ENCODE assay signal across 8 cellular contexts in the genomic region with DNA sequence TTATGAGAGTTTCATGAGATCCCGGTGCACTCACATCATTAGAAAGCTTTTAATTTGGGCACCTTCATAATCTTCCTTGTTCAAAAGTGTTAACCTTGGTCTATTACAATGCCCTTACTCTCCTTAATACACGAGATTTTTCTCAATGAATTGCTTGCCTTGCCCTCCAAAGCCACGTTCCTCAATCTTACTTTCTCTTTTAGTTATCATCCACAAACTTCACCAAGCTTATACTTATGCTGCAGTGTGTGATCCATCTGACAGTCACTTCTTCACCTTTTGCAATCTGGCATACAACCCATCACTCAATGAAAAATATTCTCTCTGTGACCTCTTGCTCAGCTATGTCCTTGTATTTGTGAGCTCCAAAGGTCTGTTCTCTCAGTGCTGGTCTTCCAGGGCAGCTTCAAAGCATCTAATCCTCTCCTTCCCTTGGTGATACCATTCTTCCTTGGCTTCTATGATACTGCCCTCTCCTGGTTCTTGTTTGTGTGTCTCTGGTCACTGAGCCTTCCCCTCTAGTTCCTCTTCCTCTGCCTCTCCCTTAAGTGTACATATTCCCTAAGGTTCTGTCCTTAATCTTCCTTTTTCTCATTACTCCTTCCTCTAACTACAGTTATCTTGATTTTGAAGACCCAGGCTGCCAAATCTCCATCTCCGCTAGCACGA.
DNase-seq lines count a peak whose midpoint lies in the region; ATAC-seq and TF ChIP-seq lines count a peak whose summit lies in the region.

No MANE protein-coding gene starts in this region.

- TF ChIP-seq CTCF in SK-N-SH (IDR thresholded peaks at IDR 0.05): peak; percentile 48
- peak; percentile 60 for TF ChIP-seq CTCF in left ventricle myocardium inferior (IDR thresholded peaks at IDR 0.05; ENCODE audit: borderline replicate concordance)
- peak; percentile 21 to 58 (median 49) for TF ChIP-seq CTCF in upper lobe of left lung (IDR thresholded peaks at IDR 0.05)

- WGBS in SK-N-SH (ENCODE audit: low lambda C conversion rate): 75% methylated on average over 5 of the region's 5 CpGs
- 44 to 63% methylated on average over 5 of the region's 5 CpGs for WGBS in upper lobe of left lung, 2 donors

- POLR2A ChIA-PET in SK-N-SH (lab: Yijun Ruan, JAX): no interaction called here

- no peaks in the 10 kb centered on the region for H3K79me2 ChIP-seq in SK-N-SH (ENCODE audit: insufficient read depth)

- peak; percentile 9 for DNase-seq in ELF-1 (ENCODE audit: low read depth, low spot score)
- no peak for DNase-seq in SK-N-SH
- DNase-seq in left ventricle myocardium inferior: no peak
- peak in 1 of 2 donors; percentile 21 for DNase-seq in upper lobe of left lung
- DNase-seq in NCI-H2227 treated with DMSO at 0.1 percent for 48 hours (lab: John Stamatoyannopoulos, UW): no peak

- TF ChIP-seq RAD21 in SK-N-SH (IDR thresholded peaks at IDR 0.05; ENCODE audit: low read length): peak; percentile 45

- H3K27me3 ChIP-seq in SK-N-SH (ENCODE audit: insufficient read depth): no peaks in the 10 kb centered on the region
- H3K27me3 ChIP-seq in left ventricle myocardium inferior (ENCODE audit: low read depth): no peaks in the 10 kb centered on the region
- H3K27me3 ChIP-seq in upper lobe of left lung: no peaks in the 10 kb centered on the region

- no peaks in the 10 kb centered on the region for H4K20me1 ChIP-seq in SK-N-SH (ENCODE audit: insufficient read depth)

- ATAC-seq in HG02870 (IDR thresholded peaks at IDR 0.05; ENCODE audit: unreplicated experiment) (peak; percentile 62), upper lobe of left lung (ENCODE audit: low FRiP score in 2 of 2) (peak; percentile 75 to 91), GM21423 (IDR thresholded peaks at IDR 0.05; ENCODE audit: unreplicated experiment) (no peak), GM18519 (IDR thresholded peaks at IDR 0.05; ENCODE audit: low FRiP score, unreplicated experiment) (no peak)

- H3F3A ChIP-seq in SK-N-SH (replicated peaks; ENCODE audit: insufficient read depth): no peaks in the 10 kb centered on the region

- H3K9me2 ChIP-seq in SK-N-SH: no peaks in the 10 kb centered on the region

- no peaks in the 10 kb centered on the region for H3K9me3 ChIP-seq in SK-N-SH
- H3K9me3 ChIP-seq in left ventricle myocardium inferior (replicated peaks): peaks cover 11% of the 10 kb centered on the region
- H3K9me3 ChIP-seq in upper lobe of left lung: no peaks in the 10 kb centered on the region

- H3K36me3 ChIP-seq in SK-N-SH (replicated peaks in 1 of 2; ENCODE audit: control insufficient read depth in 1 of 2, insufficient read depth in 2 of 2, low read length in 1 of 2) (no peaks in the 10 kb centered on the region), left ventricle myocardium inferior (no peaks in the 10 kb centered on the region), upper lobe of left lung (no peaks in the 10 kb centered on the region)

- H3K27ac ChIP-seq in SK-N-SH (ENCODE audit: low read depth in 2 of 2, low read length in 1 of 2) (no peak overlapping the region), left ventricle myocardium inferior (replicated peaks) (peak overlapping the region; percentile 50), upper lobe of left lung (peak overlapping the region in 2 of 4 donors; percentile 23 to 50)

- H2AFZ ChIP-seq in SK-N-SH (ENCODE audit: low read depth): peak overlapping the region; percentile 55

- H3K4me1 ChIP-seq in SK-N-SH (ENCODE audit: control insufficient read depth in 1 of 2, insufficient read depth in 2 of 2, low read depth in 1 of 2, low read length in 1 of 2) (peaks cover 0 to 5% of the 10 kb centered on the region in 2 experiments; a peak in 1 of 4 replicates), left ventricle myocardium inferior (peaks cover 27% of the 10 kb centered on the region), upper lobe of left lung (peaks cover 0 to 3% (median 0%) of the 10 kb centered on the region in 4 donors)

- intact Hi-C loops in left ventricle myocardium inferior (cut with micrococcal nuclease): no loop called here

- CTCF ChIA-PET in SK-N-SH (lab: Yijun Ruan, JAX): interaction anchor here (1.1 kb wide), 1 partner anchor 10 kb away, joined by 3 read pairs; no protein-coding TSS in a partner anchor

- no peak overlapping the region for H3K9ac ChIP-seq in SK-N-SH

- H3K4me2 ChIP-seq in SK-N-SH: no peak overlapping the region

- H3K4me3 ChIP-seq in SK-N-SH (ENCODE audit: low read depth in 2 of 2, low read length in 1 of 2) (0 out of 4 replicates have a peak overlapping the region, but pooled peaks of 1 of the 2 experiments have one; percentile 25), left ventricle myocardium inferior (peak overlapping the region; percentile 44), upper lobe of left lung (peak overlapping the region in 2 of 4 donors; percentile 6 to 30)

- no peak for TF ChIP-seq POLR2A in upper lobe of left lung (IDR thresholded peaks at IDR 0.05)

- TF ChIP-seq EP300 in SK-N-SH (IDR thresholded peaks at IDR 0.05; ENCODE audit: borderline replicate concordance in 1 of 2, low read depth in 1 of 2, low read length in 1 of 2) (no peak), upper lobe of left lung (IDR thresholded peaks at IDR 0.05) (no peak)

TF ChIP-seq in SK-N-SH, 30 proteins besides CTCF, POLR2A, EP300 and RAD21:
- TF ChIP-seq SMC3 (IDR thresholded peaks at IDR 0.05; ENCODE audit: low read depth, low read length) (peak; percentile 25; the same call in 1 of the 2 replicates), TCF12 (IDR thresholded peaks at IDR 0.05) (no peak)

Comparison
In these comparisons a context has a peak if more than half of its experiments do, and no peak if none do; other contexts are left out.
1. ATAC-seq: peak in HG02870 (single experiment) and upper lobe of left lung (2 of 2); none in GM21423 (single experiment) and GM18519 (single experiment).
2. Peak in every context shown above with its lines, with median percentiles within 50 percentile points of each other: CTCF ChIP-seq.